Comparison of ENCODE assay signal across 9 cellular contexts in genomic region chr6:154951400-154952200, GRCh38. TPM values are rescaled to one million over a fixed set of nuclear protein-coding genes. Genes with fewer than 3 reads are reported as not detected.
A peak's percentile ranks its signal among the peaks of the same experiment; 100 is the strongest.
DNase-seq lines count a peak whose midpoint lies in the region; ATAC-seq, FAIRE-seq and TF ChIP-seq lines count a peak whose summit lies in the region.
"Had no signal": no experiment of that assay in that cellular context is flagged by ENCODE, and none has a peak within 500 bp of the region (broad histone marks: within the 10 kb centered on the region; RNA-seq: fewer than 3 reads in every experiment).

No MANE protein-coding gene starts in this region.

- H2AFZ ChIP-seq in Karpas-422 (ENCODE audit: low read length): no peak overlapping the region

- H3K9ac ChIP-seq in Karpas-422 (ENCODE audit: low read length): peak overlapping the region; percentile 31

- no peaks in the 10 kb centered on the region for H3K9me3 ChIP-seq in Karpas-422 (ENCODE audit: low read length)

- no peaks in the 10 kb centered on the region for H3K9me2 ChIP-seq in Karpas-422 (replicated peaks; ENCODE audit: insufficient read depth, low read length)

- no peaks in the 10 kb centered on the region for H3K27me3 ChIP-seq in Karpas-422 (ENCODE audit: low read length)
- H3K27me3 ChIP-seq in bronchial epithelial cell (ENCODE audit: control insufficient read depth, insufficient read depth, low read length): no peaks in the 10 kb centered on the region

- peak overlapping the region; percentile 20; the same call in 1 of the 2 replicates for H3K4me3 ChIP-seq in Karpas-422 (ENCODE audit: low read length)
- no peak overlapping the region for H3K4me3 ChIP-seq in bronchial epithelial cell (ENCODE audit: low read depth, low read length)

- H3K36me3 ChIP-seq in Karpas-422 (ENCODE audit: insufficient read depth, low read length): no peaks in the 10 kb centered on the region
- H3K36me3 ChIP-seq in bronchial epithelial cell (ENCODE audit: control insufficient read depth, insufficient read depth, low read length): no peaks in the 10 kb centered on the region

- H3K27ac ChIP-seq in Karpas-422 (ENCODE audit: low read length): peak overlapping the region; percentile 70

- ATAC-seq in GM21723 (IDR thresholded peaks at IDR 0.05; ENCODE audit: unreplicated experiment): peak; percentile 91
- ATAC-seq in GM18873 (IDR thresholded peaks at IDR 0.05; ENCODE audit: low FRiP score, unreplicated experiment): no peak

- peak; percentile 32 for DNase-seq in GM18507 (ENCODE audit: extremely low spot score, insufficient read length, low read depth)
- peak; percentile 68 for DNase-seq in Karpas-422
- peak; percentile 27 for DNase-seq in bronchial epithelial cell (ENCODE audit: low read depth)
- DNase-seq in HUDEP-2 (lab: John Stamatoyannopoulos, UW; ENCODE audit: unreplicated experiment in 76 of 76): no peak
- no peak for DNase-seq in amygdala (lab: John Stamatoyannopoulos, UW)
- DNase-seq in epidermal melanocyte (ENCODE audit: insufficient read length, low spot score): no peak
- DNase-seq: amniotic stem cell had no signal

- peak; percentile 52 for FAIRE-seq in GM18507 (lab: Jason Lieb, UNC)
- FAIRE-seq in bronchial epithelial cell (lab: Jason Lieb, UNC): no peak

- no peaks in the 10 kb centered on the region for H3K79me2 ChIP-seq in Karpas-422 (ENCODE audit: low read length)

- no peak for TF ChIP-seq CTCF in bronchial epithelial cell (IDR thresholded peaks at IDR 0.05; ENCODE audit: insufficient read depth, low read length, severe bottlenecking)

- peak overlapping the region; percentile 49 for H3K4me2 ChIP-seq in Karpas-422 (ENCODE audit: low read depth, low read length, poor library complexity, severe bottlenecking)

- H3K4me1 ChIP-seq in Karpas-422 (ENCODE audit: low read length): peaks cover 29% of the 10 kb centered on the region

- no peaks in the 10 kb centered on the region for H4K20me1 ChIP-seq in Karpas-422 (ENCODE audit: insufficient read depth, low read depth, low read length)

RNA-seq across cellular contexts. Expression of gene TIAM2, which starts 43.5 kb away (rescaled TPM):
- total RNA-seq in Karpas-422 (2014; rRNA removed; shearing (Covaris generic); ENCODE audit: low replicate concordance): 4.4 and 9.0 TPM in 2 replicates
- 2.4 and 2.6 TPM in 2 replicates for total RNA-seq in bronchial epithelial cell

Comparison
In these comparisons a context has a peak if more than half of its experiments do, and no peak if none do; other contexts are left out.
1. DNase-seq: peak in GM18507 (single experiment), Karpas-422 (single experiment) and bronchial epithelial cell (single experiment); none in HUDEP-2 (0 of 76), amygdala (0 of 56) and epidermal melanocyte (single experiment).